Comparison of ENCODE assay signal across 1 cellular context in genomic region chr3:33440578-33441321, GRCh38.
TF ChIP-seq lines count a peak whose summit lies in the region.

No MANE protein-coding gene starts in this region.

TF ChIP-seq in K562, 482 proteins besides CTCF, POLR2A, EP300 and RAD21 (continued from another document and continues in another):
- peak; percentile 66 for TF ChIP-seq HCFC1 (IDR thresholded peaks at IDR 0.05; ENCODE audit: low read depth, low read length)
- peak; percentile 90 for TF ChIP-seq NEUROD1 (IDR thresholded peaks at IDR 0.05; ENCODE audit: borderline replicate concordance, low read depth, low read length, partially characterized antibody)
- no peak for TF ChIP-seq NFXL1 (CRISPR knock-in tag; IDR thresholded peaks at IDR 0.05)
- no peak; the same call in 1 of the 2 replicates for TF ChIP-seq ZZZ3 (IDR thresholded peaks at IDR 0.05)
- TF ChIP-seq CREB3L1 (IDR thresholded peaks at IDR 0.05; ENCODE audit: borderline replicate concordance, low read depth), result peak; percentile 33
- no peak for TF ChIP-seq TAF15 (IDR thresholded peaks at IDR 0.05; ENCODE audit: low read depth, low read length)
- TF ChIP-seq POLR2B (IDR thresholded peaks at IDR 0.05; ENCODE audit: low read depth, partially characterized antibody), result peak; percentile 99
- TF ChIP-seq RHOXF2B (CRISPR knock-in tag; conservative IDR thresholded peaks at IDR 0.05), result 0 out of 2 replicates have a peak, but pooled peaks have one; percentile 6
- TF ChIP-seq L3MBTL2 (IDR thresholded peaks at IDR 0.05), result peak; percentile 91
- TF ChIP-seq PATZ1 (CRISPR knock-in tag; IDR thresholded peaks at IDR 0.05; ENCODE audit: borderline replicate concordance), result no peak
- peak; percentile 85 for TF ChIP-seq ELF1 (tag; IDR thresholded peaks at IDR 0.05)
- peak; percentile 65 for TF ChIP-seq HMBOX1 (IDR thresholded peaks at IDR 0.05)
- no peak for TF ChIP-seq LARP7 (IDR thresholded peaks at IDR 0.05)
- no peak for TF ChIP-seq SRSF3 (IDR thresholded peaks at IDR 0.05; ENCODE audit: insufficient read depth, low read length)
- no peak for TF ChIP-seq BRF2 (IDR thresholded peaks at IDR 0.05; ENCODE audit: borderline replicate concordance, insufficient read depth, insufficient read length)
- TF ChIP-seq GMEB1 (CRISPR knock-in tag; IDR thresholded peaks at IDR 0.05), result no peak
- TF ChIP-seq FOXA3 (CRISPR knock-in tag; conservative IDR thresholded peaks at IDR 0.05 in 1 of 2, IDR thresholded peaks at IDR 0.05 in 1 of 2), result peak in 1 of 2 experiments; percentile 85; a peak in 2 of 4 replicates
- TF ChIP-seq STAT6 (CRISPR knock-in tag; IDR thresholded peaks at IDR 0.05), result 0 out of 2 replicates have a peak, but pooled peaks have one; percentile 61
- peak; percentile 68 for TF ChIP-seq CHD2 (IDR thresholded peaks at IDR 0.05; ENCODE audit: low read depth, low read length)
- TF ChIP-seq ATF6 (CRISPR knock-in tag; IDR thresholded peaks at IDR 0.05), result peak; percentile 90
- TF ChIP-seq POLR3G (IDR thresholded peaks at IDR 0.05; ENCODE audit: extremely low read depth, insufficient read length, insufficient replicate concordance), result no peak
- no peak for TF ChIP-seq NELFE (IDR thresholded peaks at IDR 0.05; ENCODE audit: insufficient read depth, insufficient read length)
- TF ChIP-seq ZKSCAN1 (IDR thresholded peaks at IDR 0.05; ENCODE audit: low read depth, low read length), result 0 out of 2 replicates have a peak, but pooled peaks have one; percentile 36
- TF ChIP-seq TEAD4 (IDR thresholded peaks at IDR 0.05; ENCODE audit: low read length), result peak; percentile 26; the same call in 1 of the 2 replicates
- no peak for TF ChIP-seq TEAD4 (CRISPR knock-in tag; IDR thresholded peaks at IDR 0.05; ENCODE audit: borderline replicate concordance)
- no peak; the same call in 1 of the 2 replicates for TF ChIP-seq FOXJ2 (tag; IDR thresholded peaks at IDR 0.05)
- TF ChIP-seq HDAC6 (IDR thresholded peaks at IDR 0.05; ENCODE audit: low read depth, low read length), result no peak
- TF ChIP-seq FOSL1 (tag; conservative IDR thresholded peaks at IDR 0.05), result peak; percentile 53; the same call in 1 of the 2 replicates
- no peak for TF ChIP-seq CAMTA2 (CRISPR knock-in tag; conservative IDR thresholded peaks at IDR 0.05)
- no peak for TF ChIP-seq IRF9 (tag; IDR thresholded peaks at IDR 0.05)
- TF ChIP-seq AFF4 (CRISPR knock-in tag; IDR thresholded peaks at IDR 0.05), result no peak; the same call in 1 of the 2 replicates
- TF ChIP-seq GATA2 (CRISPR knock-in tag; IDR thresholded peaks at IDR 0.05), result no peak
- TF ChIP-seq THAP7 (CRISPR knock-in tag; IDR thresholded peaks at IDR 0.05), result no peak
- no peak for TF ChIP-seq KLF6 (CRISPR knock-in tag; IDR thresholded peaks at IDR 0.05; ENCODE audit: borderline replicate concordance)
- no peak for TF ChIP-seq ELK1 (CRISPR knock-in tag; IDR thresholded peaks at IDR 0.05)
- TF ChIP-seq PRPF4 (IDR thresholded peaks at IDR 0.05; ENCODE audit: insufficient read depth, low read depth, low read length, poor library complexity, severe bottlenecking), result no peak
- TF ChIP-seq ZBTB43 (CRISPR knock-in tag; IDR thresholded peaks at IDR 0.05), result no peak
- TF ChIP-seq FOXK2 (conservative IDR thresholded peaks at IDR 0.05 in 1 of 2, IDR thresholded peaks at IDR 0.05 in 1 of 2; ENCODE audit: low read depth in 2 of 2), result peak; percentile 63 to 83
